Comparison of ENCODE assay signal across 16 cellular contexts in the genomic region with DNA sequence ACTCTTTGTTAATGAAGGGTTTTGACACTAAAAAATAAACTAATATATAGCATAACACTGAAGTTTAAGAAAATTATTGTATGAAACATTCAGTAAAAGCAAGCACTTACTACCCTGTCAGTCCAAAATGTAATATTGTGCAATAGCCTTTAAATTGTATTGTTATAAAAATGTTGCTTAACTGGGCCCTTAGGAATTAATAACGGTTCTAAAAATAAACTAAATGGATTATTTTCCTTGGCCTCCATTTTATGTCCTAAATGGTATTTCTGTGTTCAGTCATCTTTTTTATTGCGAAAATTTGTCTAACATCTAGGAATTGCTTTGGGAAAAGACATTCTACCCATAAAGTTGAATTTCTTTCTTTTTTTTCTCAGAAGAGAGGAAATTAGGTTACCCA. TPM values are rescaled to one million over a fixed set of nuclear protein-coding genes. Genes with fewer than 3 reads are reported as not detected.
DNase-seq lines count a peak whose midpoint lies in the region; ATAC-seq, FAIRE-seq and TF ChIP-seq lines count a peak whose summit lies in the region.
"Had no signal": no experiment of that assay in that cellular context is flagged by ENCODE, and none has a peak within 500 bp of the region (broad histone marks: within the 10 kb centered on the region; RNA-seq: fewer than 3 reads in every experiment).

No MANE protein-coding gene starts in this region.

- H3K79me2 ChIP-seq in osteoblast (ENCODE audit: insufficient read depth, low read length) (no peaks in the 10 kb centered on the region), trophoblast cell (ENCODE audit: control insufficient read depth, insufficient read depth, low read length, poor library complexity) (no peaks in the 10 kb centered on the region), PC-9 (ENCODE audit: low read depth) (no peaks in the 10 kb centered on the region)

- no peaks in the 10 kb centered on the region for H3K36me3 ChIP-seq in osteoblast (ENCODE audit: insufficient read depth, low read length)
- no peaks in the 10 kb centered on the region for H3K36me3 ChIP-seq in trophoblast cell (ENCODE audit: control insufficient read depth in 1 of 2, insufficient read depth in 2 of 2, low read length in 2 of 2)
- no peaks in the 10 kb centered on the region for H3K36me3 ChIP-seq in PC-9 (ENCODE audit: low read depth)
- H3K36me3 ChIP-seq: BE2C had no signal

- H4K91ac ChIP-seq in trophoblast cell (ENCODE audit: low read depth, low read length) = no peak overlapping the region

- FAIRE-seq in GM19239 (lab: Jason Lieb, UNC) = peak; percentile 39

- no peak overlapping the region for H2BK12ac ChIP-seq in trophoblast cell (ENCODE audit: low read length)

- no peak overlapping the region for H2BK120ac ChIP-seq in trophoblast cell (ENCODE audit: insufficient read depth, low read length, poor library complexity)

- H3K9ac ChIP-seq in trophoblast cell (ENCODE audit: low read length) = no peak overlapping the region

- no peak overlapping the region for H4K8ac ChIP-seq in trophoblast cell (ENCODE audit: low read depth, low read length)

- H3K27me3 ChIP-seq in osteoblast (ENCODE audit: insufficient read depth, low read length) (no peaks in the 10 kb centered on the region), trophoblast cell (ENCODE audit: insufficient read depth, low read length) (no peaks in the 10 kb centered on the region), PC-9 (ENCODE audit: insufficient read depth, low read depth) (no peaks in the 10 kb centered on the region)
- H3K27me3 ChIP-seq: BE2C had no signal

- no peak overlapping the region for H3K14ac ChIP-seq in trophoblast cell (ENCODE audit: low read length)

- CTCF ChIA-PET in PC-9 (lab: Charles Lee) = no interaction called here

- no peak overlapping the region for H3K18ac ChIP-seq in trophoblast cell (ENCODE audit: low read length)

- no peak overlapping the region for H2AFZ ChIP-seq in osteoblast (ENCODE audit: low read length)
- no peak overlapping the region for H2AFZ ChIP-seq in trophoblast cell (ENCODE audit: insufficient read depth, low read length, poor library complexity)
- no peak overlapping the region for H2AFZ ChIP-seq in PC-9

- H3K9me2 ChIP-seq in PC-9 (ENCODE audit: insufficient read depth) = no peaks in the 10 kb centered on the region

- H4K12ac ChIP-seq in trophoblast cell (ENCODE audit: low read depth, low read length) = no peak overlapping the region

- H3K4ac ChIP-seq in trophoblast cell (ENCODE audit: low read depth, low read length) = no peak overlapping the region

- no peak overlapping the region for H2BK5ac ChIP-seq in trophoblast cell (ENCODE audit: low read depth, low read length, poor library complexity)

- no peak overlapping the region for H2AK5ac ChIP-seq in trophoblast cell (ENCODE audit: low read length)

- no peak overlapping the region for H3K23ac ChIP-seq in trophoblast cell (ENCODE audit: low read length)

- TF ChIP-seq CTCF in AG09309 (IDR thresholded peaks at IDR 0.05; ENCODE audit: control insufficient read depth, insufficient read depth, low read depth, low read length, missing control alignments) (no peak), osteoblast (IDR thresholded peaks at IDR 0.05; ENCODE audit: extremely low read depth, low read depth, low read length) (no peak), PC-9 (conservative IDR thresholded peaks at IDR 0.05) (no peak)

- intact Hi-C loops in PC-9 (cut with micrococcal nuclease; ENCODE audit: unreplicated experiment) = no loop called here

- H4K20me1 ChIP-seq in osteoblast (ENCODE audit: insufficient read depth, low read length) = no peaks in the 10 kb centered on the region
- H4K20me1 ChIP-seq in PC-9 (ENCODE audit: insufficient read depth) = no peaks in the 10 kb centered on the region

- WGBS in trophoblast cell (ENCODE audit: extremely low coverage, insufficient coverage, insufficient read length) = no CpG with 5 or more reads among the region's 2 CpGs

- no peak for ATAC-seq in HG03571 (IDR thresholded peaks at IDR 0.05; ENCODE audit: unreplicated experiment)

- H3K79me1 ChIP-seq in trophoblast cell (ENCODE audit: low read length) = no peaks in the 10 kb centered on the region

- peak; percentile 32 for DNase-seq in AG09309 (ENCODE audit: low read depth)
- no peak for DNase-seq in GM19239 (ENCODE audit: insufficient read length, low spot score)
- peak; percentile 55 for DNase-seq in fibroblast of gingiva (ENCODE audit: low read depth)
- DNase-seq in osteoblast (ENCODE audit: insufficient read length, low spot score, missing footprints) = peak; percentile 67
- no peak for DNase-seq in RKO (ENCODE audit: low spot score)
- no peak for DNase-seq in trophoblast cell
- DNase-seq in PC-9 = no peak
- DNase-seq: ACHN; BE2C; CD4-positive, alpha-beta memory T cell; DMS79; EL; HCEC 1CT; HFFc6 had no signal

- H3K9me3 ChIP-seq in osteoblast (ENCODE audit: low read depth, low read length) = no peaks in the 10 kb centered on the region
- H3K9me3 ChIP-seq in trophoblast cell (ENCODE audit: insufficient read depth, low read depth, low read length) = peaks cover 7% of the 10 kb centered on the region
- no peaks in the 10 kb centered on the region for H3K9me3 ChIP-seq in PC-9 (ENCODE audit: insufficient read depth, low read depth)
- H3K9me3 ChIP-seq: BE2C had no signal

- H3K4me1 ChIP-seq in osteoblast (ENCODE audit: insufficient read depth, low read length) (no peaks in the 10 kb centered on the region), trophoblast cell (ENCODE audit: control insufficient read depth in 1 of 2, insufficient read depth in 2 of 2, low read length in 2 of 2) (no peaks in the 10 kb centered on the region), PC-9 (replicated peaks; ENCODE audit: insufficient read depth) (no peaks in the 10 kb centered on the region)
- H3K4me1 ChIP-seq: BE2C had no signal

- no peaks in the 10 kb centered on the region for H3F3A ChIP-seq in PC-9 (ENCODE audit: insufficient read depth, low read depth)

- no peak overlapping the region for H3K27ac ChIP-seq in osteoblast (ENCODE audit: low read depth, low read length)
- H3K27ac ChIP-seq in trophoblast cell (ENCODE audit: low read depth, low read length) = no peak overlapping the region
- H3K27ac ChIP-seq in PC-9 = no peak overlapping the region
- H3K27ac ChIP-seq: C4-2B had no signal

- BruUV-seq in PC-9 (replicated peaks; lab: Mats Ljungman, UMichigan) = no TSS peak

- no peak overlapping the region for H3K4me3 ChIP-seq in AG09309 (ENCODE audit: control insufficient read depth, low read depth, low read length)
- H3K4me3 ChIP-seq in osteoblast (ENCODE audit: insufficient read depth, low read length) = no peak overlapping the region
- no peak overlapping the region for H3K4me3 ChIP-seq in trophoblast cell (ENCODE audit: low read depth, low read length)
- no peak overlapping the region for H3K4me3 ChIP-seq in PC-9

- POLR2A ChIA-PET in PC-9 (lab: Charles Lee; ENCODE audit: unreplicated experiment) = no interaction called here

- H3K4me2 ChIP-seq in osteoblast (ENCODE audit: insufficient read depth, low read length) (no peak overlapping the region), trophoblast cell (ENCODE audit: low read length) (no peak overlapping the region), PC-9 (no peak overlapping the region)

RNA-seq across cellular contexts. Expression of gene ABI1, which starts 49.0 kb away (rescaled TPM):
- total RNA-seq in osteoblast (71.7 and 76.9 TPM in 2 replicates), PC-9 (2021) (41.3 and 50.8 TPM in 2 replicates)
- 59.4 and 60.1 TPM in 2 replicates for polyA plus RNA-seq in trophoblast cell (2013)

Comparison
In these comparisons a context has a peak if more than half of its experiments do, and no peak if none do; other contexts are left out.
1. DNase-seq: peak in AG09309 (single experiment), fibroblast of gingiva (single experiment) and osteoblast (single experiment); none in GM19239 (single experiment), RKO (single experiment), trophoblast cell (0 of 2) and PC-9 (0 of 2).